In the genomic region with DNA sequence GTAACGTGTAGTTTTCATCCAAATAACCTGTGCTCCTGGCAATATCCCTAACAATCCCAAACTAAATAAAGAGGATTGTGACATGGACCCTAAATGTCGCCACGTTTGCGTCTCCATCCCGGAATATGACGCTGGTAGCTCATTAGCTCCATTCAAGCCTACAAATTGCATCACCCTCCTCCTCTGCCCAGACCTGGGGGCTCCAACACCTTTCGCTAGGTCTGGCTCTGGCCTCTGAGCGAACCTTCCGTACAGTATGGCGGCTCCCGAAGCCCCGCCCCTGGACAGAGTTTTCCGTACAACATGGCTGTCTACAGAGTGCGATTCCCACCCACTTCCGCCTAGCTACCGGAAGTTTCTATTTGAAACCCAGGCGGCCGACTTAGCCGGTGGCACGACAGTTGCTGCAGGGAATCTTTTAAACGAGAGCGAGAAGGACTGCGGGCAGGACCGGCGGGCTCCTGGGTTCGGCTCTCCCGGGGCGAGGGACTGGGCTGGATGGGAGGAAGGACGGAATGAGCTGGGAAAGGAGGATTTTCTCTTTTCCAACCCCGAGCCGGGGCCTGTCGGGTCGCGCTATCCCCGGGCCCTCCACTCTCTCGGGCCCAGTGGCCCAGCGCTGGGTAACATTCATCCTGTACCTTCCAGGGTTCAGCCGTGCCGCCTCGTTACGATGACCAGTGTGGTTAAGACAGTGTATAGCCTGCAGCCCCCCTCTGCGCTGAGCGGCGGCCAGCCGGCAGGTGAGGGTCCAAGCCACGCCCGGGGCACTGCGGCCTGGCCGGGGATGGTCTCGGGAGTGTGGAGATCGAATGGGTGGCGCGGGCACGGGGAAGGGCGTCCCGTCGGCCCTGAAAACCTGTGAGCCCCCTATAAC, we compare ENCODE assay signal across 8 cellular contexts. TPM values are rescaled to one million over a fixed set of nuclear protein-coding genes. Genes with fewer than 3 reads are reported as not detected.
DNase-seq lines count a peak whose midpoint lies in the region; ATAC-seq and TF ChIP-seq lines count a peak whose summit lies in the region.

A gene with protein sequence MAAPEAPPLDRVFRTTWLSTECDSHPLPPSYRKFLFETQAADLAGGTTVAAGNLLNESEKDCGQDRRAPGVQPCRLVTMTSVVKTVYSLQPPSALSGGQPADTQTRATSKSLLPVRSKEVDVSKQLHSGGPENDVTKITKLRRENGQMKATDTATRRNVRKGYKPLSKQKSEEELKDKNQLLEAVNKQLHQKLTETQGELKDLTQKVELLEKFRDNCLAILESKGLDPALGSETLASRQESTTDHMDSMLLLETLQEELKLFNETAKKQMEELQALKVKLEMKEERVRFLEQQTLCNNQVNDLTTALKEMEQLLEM (plus strand): TSS at position 142 of the 877 bp plus-strand sequence. CDS start 115 bp downstream, at position 257.

- peaks cover 23% of the 10 kb centered on the region for H3K36me3 ChIP-seq in ES-I3 (ENCODE audit: insufficient read depth, low read length)
- H3K36me3 ChIP-seq in HAP-1 (replicated peaks), result peaks cover 31% of the 10 kb centered on the region
- no peaks in the 10 kb centered on the region for H3K36me3 ChIP-seq in MM.1S (replicated peaks; ENCODE audit: insufficient read depth, low read length)
- H3K36me3 ChIP-seq in neural cell (ENCODE audit: insufficient read depth, low read length), result no peaks in the 10 kb centered on the region

- peaks cover 33% of the 10 kb centered on the region for H3K4me1 Mint-ChIP-seq in stimulated activated naive CD8-positive, alpha-beta T cell treated with anti-CD3 and anti-CD28 coated beads, Interleukin-15, amount 100 ng/mL, for 72 hours

- H3F3A ChIP-seq in MM.1S (ENCODE audit: insufficient read depth, low read length), result no peaks in the 10 kb centered on the region
- H3F3A ChIP-seq in neural cell (ENCODE audit: insufficient read depth, low read length, poor library complexity, severe bottlenecking), result no peaks in the 10 kb centered on the region

- DNase-seq in HAP-1 (ENCODE audit: low spot score in 2 of 2), result peak; percentile 88 to 96
- DNase-seq in MM.1S, result peak; percentile 97
- DNase-seq in SHP77 treated with DMSO at 0.1 percent for 48 hours (lab: John Stamatoyannopoulos, UW), result peak; percentile 89
- peak; percentile 86 for DNase-seq in activated effector memory CD4-positive, alpha-beta T cell treated with Interleukin-2 at 50 U/mL for 16 hours
- peak; percentile 94 for DNase-seq in fibroblast of villous mesenchyme (ENCODE audit: low read depth)
- peak; percentile 89 to 93 for DNase-seq in stimulated activated naive CD8-positive, alpha-beta T cell treated with anti-CD3 and anti-CD28 coated beads, Interleukin-15, amount 100 ng/mL, for 72 hours

- H3K27me3 ChIP-seq in HAP-1 (ENCODE audit: low read depth) (no peaks in the 10 kb centered on the region), MM.1S (replicated peaks; ENCODE audit: insufficient read depth, low read length) (no peaks in the 10 kb centered on the region), neural cell (ENCODE audit: insufficient read depth, low read depth, low read length) (no peaks in the 10 kb centered on the region)

- H3K4me3 Mint-ChIP-seq in stimulated activated naive CD8-positive, alpha-beta T cell treated with anti-CD3 and anti-CD28 coated beads, Interleukin-15, amount 100 ng/mL, for 72 hours, result peak within 1 kb of the TSS; percentile 99

- H3K27ac ChIP-seq in MM.1S (ENCODE audit: low read length), result no peak within 1 kb of the TSS
- no peak within 1 kb of the TSS for H3K27ac ChIP-seq in neural cell (ENCODE audit: low read length)

- H3K9me3 ChIP-seq in ES-I3 (ENCODE audit: control insufficient read depth, insufficient read depth, low read length), result peaks cover 4% of the 10 kb centered on the region
- H3K9me3 ChIP-seq in HAP-1, result no peaks in the 10 kb centered on the region
- H3K9me3 ChIP-seq in MM.1S (replicated peaks; ENCODE audit: insufficient read depth, low read length), result no peaks in the 10 kb centered on the region
- H3K9me3 ChIP-seq in neural cell (ENCODE audit: low read length), result no peaks in the 10 kb centered on the region

- TF ChIP-seq RAD21 in neural cell (conservative IDR thresholded peaks at IDR 0.05), result peak; percentile 39

- H3K9me3 Mint-ChIP-seq in stimulated activated naive CD8-positive, alpha-beta T cell treated with anti-CD3 and anti-CD28 coated beads, Interleukin-15, amount 100 ng/mL, for 72 hours, result no peaks in the 10 kb centered on the region

- no peaks in the 10 kb centered on the region for H3K27me3 Mint-ChIP-seq in stimulated activated naive CD8-positive, alpha-beta T cell treated with anti-CD3 and anti-CD28 coated beads, Interleukin-15, amount 100 ng/mL, for 72 hours

- H3K4me1 ChIP-seq in ES-I3 (ENCODE audit: insufficient read depth, low read length), result peaks cover 7% of the 10 kb centered on the region; the same call in 1 of the 2 replicates
- H3K4me1 ChIP-seq in HAP-1, result no peaks in the 10 kb centered on the region
- H3K4me1 ChIP-seq in MM.1S (ENCODE audit: low read length), result no peaks in the 10 kb centered on the region

- no peak for TF ChIP-seq EP300 in neural cell (conservative IDR thresholded peaks at IDR 0.05; ENCODE audit: poor library complexity, severe bottlenecking)

- H4K20me1 ChIP-seq in MM.1S (ENCODE audit: insufficient read depth, low read length), result no peaks in the 10 kb centered on the region
- no peaks in the 10 kb centered on the region for H4K20me1 ChIP-seq in neural cell (ENCODE audit: insufficient read depth)

- no peak for TF ChIP-seq CTCF in MM.1S (IDR thresholded peaks at IDR 0.05; ENCODE audit: low read length)
- TF ChIP-seq CTCF in fibroblast of villous mesenchyme (IDR thresholded peaks at IDR 0.05; ENCODE audit: insufficient read depth, low read depth, low read length), result no peak
- peak; percentile 16 for TF ChIP-seq CTCF in neural cell (IDR thresholded peaks at IDR 0.05; ENCODE audit: poor library complexity, severe bottlenecking)

- H3K4me3 ChIP-seq in HAP-1, result peak within 1 kb of the TSS; percentile 98
- peak within 1 kb of the TSS; percentile 80 for H3K4me3 ChIP-seq in MM.1S (ENCODE audit: low read length)
- peak within 1 kb of the TSS; percentile 96 for H3K4me3 ChIP-seq in fibroblast of villous mesenchyme (ENCODE audit: low read depth, low read length)
- peak within 1 kb of the TSS; percentile 88 for H3K4me3 ChIP-seq in neural cell (ENCODE audit: low read length)

- H3K9me2 ChIP-seq in MM.1S (replicated peaks; ENCODE audit: insufficient read depth, low read length) (no peaks in the 10 kb centered on the region), neural cell (ENCODE audit: insufficient read depth, low read length) (no peaks in the 10 kb centered on the region)

- H2AFZ ChIP-seq in MM.1S (ENCODE audit: low read length) (peak within 1 kb of the TSS; percentile 86), neural cell (ENCODE audit: low read depth, low read length) (peak within 1 kb of the TSS; percentile 93)

- H3K9ac ChIP-seq in ES-I3 (ENCODE audit: low read depth, low read length) (peak within 1 kb of the TSS; percentile 91), MM.1S (ENCODE audit: low read length) (peak within 1 kb of the TSS; percentile 66), neural cell (ENCODE audit: low read length) (peak within 1 kb of the TSS; percentile 77)

- H3K79me2 ChIP-seq in MM.1S (ENCODE audit: low read length) (peaks cover 30% of the 10 kb centered on the region), neural cell (replicated peaks; ENCODE audit: insufficient read depth, low read length) (peaks cover 15% of the 10 kb centered on the region)

- H3K4me2 ChIP-seq in MM.1S (ENCODE audit: low read depth, low read length) (peak within 1 kb of the TSS; percentile 52), neural cell (ENCODE audit: low read length) (peak within 1 kb of the TSS; percentile 69)

- ATAC-seq in stimulated activated naive CD8-positive, alpha-beta T cell treated with anti-CD3 and anti-CD28 coated beads, Interleukin-15, amount 100 ng/mL, for 72 hours, result peak; percentile 100

- in situ Hi-C loops in HAP-1 (cut with MboI; ENCODE audit: low sequenced_read_pairs), result no loop called here

- peak within 1 kb of the TSS; percentile 97 to 98 for H3K27ac Mint-ChIP-seq in stimulated activated naive CD8-positive, alpha-beta T cell treated with anti-CD3 and anti-CD28 coated beads, Interleukin-15, amount 100 ng/mL, for 72 hours

TF ChIP-seq in neural cell, 6 proteins besides CTCF, POLR2A, EP300 and RAD21:
- TF ChIP-seq EZH2 (IDR thresholded peaks at IDR 0.05; ENCODE audit: borderline replicate concordance, insufficient read depth, low read length, poor library complexity, severe bottlenecking), result no peak
- peak; percentile 85 for TF ChIP-seq POLR2AphosphoS5 (IDR thresholded peaks at IDR 0.05)
- TF ChIP-seq MXI1 (conservative IDR thresholded peaks at IDR 0.05; ENCODE audit: poor library complexity, severe bottlenecking), result peak; percentile 84
- TF ChIP-seq, protein P1, sequence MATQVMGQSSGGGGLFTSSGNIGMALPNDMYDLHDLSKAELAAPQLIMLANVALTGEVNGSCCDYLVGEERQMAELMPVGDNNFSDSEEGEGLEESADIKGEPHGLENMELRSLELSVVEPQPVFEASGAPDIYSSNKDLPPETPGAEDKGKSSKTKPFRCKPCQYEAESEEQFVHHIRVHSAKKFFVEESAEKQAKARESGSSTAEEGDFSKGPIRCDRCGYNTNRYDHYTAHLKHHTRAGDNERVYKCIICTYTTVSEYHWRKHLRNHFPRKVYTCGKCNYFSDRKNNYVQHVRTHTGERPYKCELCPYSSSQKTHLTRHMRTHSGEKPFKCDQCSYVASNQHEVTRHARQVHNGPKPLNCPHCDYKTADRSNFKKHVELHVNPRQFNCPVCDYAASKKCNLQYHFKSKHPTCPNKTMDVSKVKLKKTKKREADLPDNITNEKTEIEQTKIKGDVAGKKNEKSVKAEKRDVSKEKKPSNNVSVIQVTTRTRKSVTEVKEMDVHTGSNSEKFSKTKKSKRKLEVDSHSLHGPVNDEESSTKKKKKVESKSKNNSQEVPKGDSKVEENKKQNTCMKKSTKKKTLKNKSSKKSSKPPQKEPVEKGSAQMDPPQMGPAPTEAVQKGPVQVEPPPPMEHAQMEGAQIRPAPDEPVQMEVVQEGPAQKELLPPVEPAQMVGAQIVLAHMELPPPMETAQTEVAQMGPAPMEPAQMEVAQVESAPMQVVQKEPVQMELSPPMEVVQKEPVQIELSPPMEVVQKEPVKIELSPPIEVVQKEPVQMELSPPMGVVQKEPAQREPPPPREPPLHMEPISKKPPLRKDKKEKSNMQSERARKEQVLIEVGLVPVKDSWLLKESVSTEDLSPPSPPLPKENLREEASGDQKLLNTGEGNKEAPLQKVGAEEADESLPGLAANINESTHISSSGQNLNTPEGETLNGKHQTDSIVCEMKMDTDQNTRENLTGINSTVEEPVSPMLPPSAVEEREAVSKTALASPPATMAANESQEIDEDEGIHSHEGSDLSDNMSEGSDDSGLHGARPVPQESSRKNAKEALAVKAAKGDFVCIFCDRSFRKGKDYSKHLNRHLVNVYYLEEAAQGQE (IDR thresholded peaks at IDR 0.05; ENCODE audit: borderline replicate concordance), result peak; percentile 66
- peak; percentile 42 for TF ChIP-seq TAF1 (IDR thresholded peaks at IDR 0.05; ENCODE audit: low read depth)
- TF ChIP-seq SMC3 (conservative IDR thresholded peaks at IDR 0.05; ENCODE audit: poor library complexity), result peak; percentile 56
TF ChIP-seq in neural cell: peak in this region for 5.

RNA-seq across cellular contexts. Expression of the gene that starts here (rescaled TPM):
- 25.4 and 49.2 TPM in 2 replicates for total RNA-seq in fibroblast of villous mesenchyme
- 34.6 and 38.3 TPM in 2 replicates for polyA plus RNA-seq in neural cell
- 38.2 and 38.8 TPM in 2 replicates for polyA minus RNA-seq in neural cell
